Comparison of ENCODE assay signal across 24 cellular contexts in genomic region chr18:73973972-73974371, GRCh38.
"Had no signal": no experiment of that assay in that cellular context is flagged by ENCODE, and none has a peak within 500 bp of the region (broad histone marks: within the 10 kb centered on the region; RNA-seq: fewer than 3 reads in every experiment).

No MANE protein-coding gene starts in this region.

- ATAC-seq: activated naive CD4-positive, alpha-beta T cell treated with anti-CD3 and anti-CD28 coated beads, Interleukin-2, amount 50 U/mL, for 72 hours; activated naive CD8-positive, alpha-beta T cell treated with anti-CD3 and anti-CD28 coated beads, Interleukin-2, amount 50 U/mL, for 24 hours; activated T-cell treated with anti-CD3 and anti-CD28 coated beads, Interleukin-2, amount 50 U/mL, for 4 hours; body of pancreas; PC-3; SK-N-SH treated with all-trans-retinoic acid at 6 μM for 48 hours had no signal

- H3K4me1 ChIP-seq: ascending aorta, body of pancreas, SJSA1 had no signal

- H3K36me3 ChIP-seq: ascending aorta, SJSA1 had no signal

- H3K27ac Mint-ChIP-seq: activated B cell treated with CpG ODN at 0.5 μM for 24 hours; activated CD4-positive, alpha-beta memory T cell treated with anti-CD3 and anti-CD28 coated beads for 36 hours; activated CD4-positive, alpha-beta T cell treated with anti-CD3 and anti-CD28 coated beads, Interleukin-2, amount 10 ng/mL, durations not matched to agents 24 days and 14 days; activated naive CD4-positive, alpha-beta T cell treated with anti-CD3 and anti-CD28 coated beads, Interleukin-2, amount 50 U/mL, for 72 hours; activated naive CD8-positive, alpha-beta T cell treated with anti-CD3 and anti-CD28 coated beads, Interleukin-2, amount 50 U/mL, for 24 hours had no signal

- H3K4me1 Mint-ChIP-seq: activated B cell treated with CpG ODN at 0.5 μM for 24 hours had no signal

- H3K27me3 ChIP-seq: ascending aorta, body of pancreas, SJSA1 had no signal

- H3K36me3 Mint-ChIP-seq: activated CD4-positive, alpha-beta memory T cell treated with anti-CD3 and anti-CD28 coated beads for 36 hours; activated naive CD4-positive, alpha-beta T cell treated with anti-CD3 and anti-CD28 coated beads, Interleukin-2, amount 50 U/mL, for 72 hours had no signal

- H3K4me3 Mint-ChIP-seq: activated B cell treated with CpG ODN at 0.5 μM for 24 hours; activated CD4-positive, alpha-beta memory T cell treated with anti-CD3 and anti-CD28 coated beads for 36 hours; activated CD4-positive, alpha-beta T cell treated with anti-CD3 and anti-CD28 coated beads, Interleukin-2, amount 10 ng/mL, durations not matched to agents 24 days and 14 days; activated naive CD8-positive, alpha-beta T cell treated with anti-CD3 and anti-CD28 coated beads, Interleukin-2, amount 50 U/mL, for 24 hours; activated T-cell treated with anti-CD3 and anti-CD28 coated beads, Interleukin-2, amount 50 U/mL, for 4 hours had no signal

- H3K4me3 ChIP-seq: ascending aorta, body of pancreas, SJSA1 had no signal

- H3K9me3 ChIP-seq: ascending aorta, body of pancreas, SJSA1 had no signal

- DNase-seq: activated B cell treated with CpG ODN at 0.5 μM for 24 hours; activated CD4-positive, alpha-beta memory T cell treated with anti-CD3 and anti-CD28 coated beads for 36 hours; activated CD4-positive, alpha-beta T cell treated with anti-CD3 and anti-CD28 coated beads for 1 hour; activated CD4-positive, alpha-beta T cell treated with anti-CD3 and anti-CD28 coated beads, Interleukin-2, amount 10 ng/mL, durations not matched to agents 24 days and 14 days; activated CD8-positive, alpha-beta memory T cell treated with anti-CD3 and anti-CD28 coated beads for 24 hours; activated effector memory CD4-positive, alpha-beta T cell treated with anti-CD3 and anti-CD28 coated beads, Interleukin-2, amount 50 U/mL, for 16 hours; activated naive CD4-positive, alpha-beta T cell treated with Interleukin-2 at 50 U/mL for 16 hours; activated naive CD8-positive, alpha-beta T cell treated with anti-CD3 and anti-CD28 coated beads, Interleukin-2, amount 50 U/mL, for 24 hours; activated T-cell treated with anti-CD3 and anti-CD28 coated beads, Interleukin-2, amount 50 U/mL, for 4 hours; amniotic stem cell; body of pancreas; central memory CD4-positive, alpha-beta T cell; NCI-H1105; NCI-H1436; NCI-H1694 treated with DMSO at 0.1 percent for 48 hours; NCI-H2081; NCI-H524; PC-3; SHP77; T-helper 1 cell had no signal

- H3K27me3 Mint-ChIP-seq: activated CD4-positive, alpha-beta T cell treated with anti-CD3 and anti-CD28 coated beads, Interleukin-2, amount 10 ng/mL, durations not matched to agents 24 days and 14 days had no signal
